In genomic region chr12:101019667-101020066, GRCh38 we compare ENCODE assay signal across 19 cellular contexts.
"Had no signal": no experiment of that assay in that cellular context is flagged by ENCODE, and none has a peak within 500 bp of the region (broad histone marks: within the 10 kb centered on the region; RNA-seq: fewer than 3 reads in every experiment).

No MANE protein-coding gene starts in this region.

- H3K4me1 ChIP-seq: esophagus muscularis mucosa, lower lobe of right lung, thyroid gland had no signal

- DNase-seq: activated CD4-positive, alpha-beta memory T cell treated with anti-CD3 and anti-CD28 coated beads, Interleukin-2, amount 10 ng/mL, durations not matched to agents 7 days and 5 days; activated CD4-positive, alpha-beta T cell treated with anti-CD3 and anti-CD28 coated beads for 48 hours; activated CD4-positive, CD25-positive, alpha-beta regulatory T cell; activated CD8-positive, alpha-beta memory T cell treated with anti-CD3 and anti-CD28 coated beads, Interleukin-2, amount 10 ng/mL, durations not matched to agents 7 days and 5 days; activated naive CD4-positive, alpha-beta T cell treated with anti-CD3 and anti-CD28 coated beads for 36 hours; activated T-cell treated with anti-CD3 and anti-CD28 coated beads, Interleukin-2, amount 50 U/mL, for 1 hour; anterior cingulate cortex; brain microvascular endothelial cell; lower lobe of right lung; nephron progenitor cell; nucleus accumbens; retina; stimulated activated naive CD4-positive, alpha-beta T cell; T-helper 1 cell; T-helper 9 cell; thyroid gland had no signal

- H3K4me3 Mint-ChIP-seq: activated CD4-positive, alpha-beta memory T cell treated with anti-CD3 and anti-CD28 coated beads, Interleukin-2, amount 10 ng/mL, durations not matched to agents 7 days and 5 days; activated CD8-positive, alpha-beta memory T cell treated with anti-CD3 and anti-CD28 coated beads, Interleukin-2, amount 10 ng/mL, durations not matched to agents 7 days and 5 days; activated naive CD4-positive, alpha-beta T cell treated with anti-CD3 and anti-CD28 coated beads for 36 hours; nephron progenitor cell had no signal

- H3K4me3 ChIP-seq: coronary artery, esophagus muscularis mucosa, lower lobe of right lung, thyroid gland had no signal

- H3K36me3 ChIP-seq: brain microvascular endothelial cell, esophagus muscularis mucosa, lower lobe of right lung, thyroid gland had no signal

- H3K9me3 ChIP-seq: lower lobe of right lung, thyroid gland had no signal

- H3K27me3 ChIP-seq: brain microvascular endothelial cell, esophagus muscularis mucosa, thyroid gland had no signal

- H3K27ac ChIP-seq: brain microvascular endothelial cell, coronary artery, esophagus muscularis mucosa, lower lobe of right lung, thyroid gland had no signal

- H3K36me3 Mint-ChIP-seq: activated CD8-positive, alpha-beta memory T cell treated with anti-CD3 and anti-CD28 coated beads, Interleukin-2, amount 10 ng/mL, durations not matched to agents 7 days and 5 days had no signal

- ATAC-seq: activated CD8-positive, alpha-beta memory T cell treated with anti-CD3 and anti-CD28 coated beads, Interleukin-2, amount 10 ng/mL, durations not matched to agents 7 days and 5 days had no signal

- H3K27me3 Mint-ChIP-seq: activated CD4-positive, alpha-beta memory T cell treated with anti-CD3 and anti-CD28 coated beads, Interleukin-2, amount 10 ng/mL, durations not matched to agents 7 days and 5 days; activated CD8-positive, alpha-beta memory T cell treated with anti-CD3 and anti-CD28 coated beads, Interleukin-2, amount 10 ng/mL, durations not matched to agents 7 days and 5 days had no signal

- H3K9me3 Mint-ChIP-seq: activated CD4-positive, alpha-beta memory T cell treated with anti-CD3 and anti-CD28 coated beads, Interleukin-2, amount 10 ng/mL, durations not matched to agents 7 days and 5 days had no signal

- H3K4me1 Mint-ChIP-seq: activated CD4-positive, alpha-beta memory T cell treated with anti-CD3 and anti-CD28 coated beads, Interleukin-2, amount 10 ng/mL, durations not matched to agents 7 days and 5 days; activated CD8-positive, alpha-beta memory T cell treated with anti-CD3 and anti-CD28 coated beads, Interleukin-2, amount 10 ng/mL, durations not matched to agents 7 days and 5 days; nephron progenitor cell had no signal

- H3K27ac Mint-ChIP-seq: activated CD4-positive, alpha-beta memory T cell treated with anti-CD3 and anti-CD28 coated beads, Interleukin-2, amount 10 ng/mL, durations not matched to agents 7 days and 5 days; activated CD8-positive, alpha-beta memory T cell treated with anti-CD3 and anti-CD28 coated beads, Interleukin-2, amount 10 ng/mL, durations not matched to agents 7 days and 5 days; activated naive CD4-positive, alpha-beta T cell treated with anti-CD3 and anti-CD28 coated beads for 36 hours; activated T-helper 2 cell treated with anti-CD3 and anti-CD28 coated beads, Interferon-gamma antibody, Interleukin-2, Interleukin-4, amounts not matched to agents 10 μg/mL and 5 μg/mL and 100 μg/mL, durations not matched to agents 14 hours and 24 hours and 36 hours; nephron progenitor cell had no signal
